1 cellular context compared by ENCODE assay signal in the genomic region with DNA sequence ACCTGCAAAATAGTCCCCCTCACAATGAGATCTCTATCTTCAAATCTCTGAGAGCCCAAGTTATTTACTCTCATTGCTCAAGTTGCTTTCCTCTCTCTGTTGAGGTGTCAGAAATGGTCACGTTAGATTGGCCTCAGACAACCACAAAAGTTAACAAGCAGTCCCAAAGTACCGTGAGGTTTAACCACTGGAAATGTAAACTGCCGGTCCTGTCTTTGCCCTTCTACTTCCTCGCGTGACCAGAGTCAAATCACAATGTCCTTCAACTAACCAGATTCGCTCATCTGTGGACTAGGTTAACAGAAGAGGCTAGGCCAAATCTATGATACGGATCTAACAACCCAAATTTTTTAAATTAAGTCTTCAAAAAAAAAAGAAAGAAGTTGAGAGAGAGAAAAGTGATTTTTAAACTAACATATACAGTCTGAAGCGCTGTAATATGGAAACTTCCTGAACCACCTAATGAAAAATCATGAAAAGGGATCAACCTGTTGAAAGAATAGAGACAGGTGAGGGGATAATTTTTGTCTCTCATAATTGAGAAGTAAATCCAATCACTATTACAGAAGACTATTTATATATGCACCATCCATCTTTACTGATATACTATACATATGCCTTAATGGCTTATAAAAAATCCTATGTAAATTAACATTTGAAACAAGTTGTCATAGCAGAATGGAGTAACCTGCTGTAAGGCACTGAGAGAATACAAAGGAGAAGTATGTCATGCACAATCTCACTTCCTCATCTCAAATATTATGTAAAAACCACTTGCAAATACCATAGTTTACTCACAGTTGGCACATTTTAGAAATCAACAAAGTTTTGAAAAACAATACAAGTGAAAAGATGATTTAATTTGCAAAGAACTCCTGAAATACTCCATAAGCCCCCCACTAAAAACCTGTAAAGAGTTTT.
TF ChIP-seq lines count a peak whose summit lies in the region.

No MANE protein-coding gene starts in this region.

TF ChIP-seq in HepG2, 621 proteins besides CTCF, POLR2A, EP300 and RAD21:
- TF ChIP-seq ZNF550 (CRISPR knock-in tag; IDR thresholded peaks at IDR 0.05; ENCODE audit: borderline replicate concordance): no peak
- TF ChIP-seq, protein P1, sequence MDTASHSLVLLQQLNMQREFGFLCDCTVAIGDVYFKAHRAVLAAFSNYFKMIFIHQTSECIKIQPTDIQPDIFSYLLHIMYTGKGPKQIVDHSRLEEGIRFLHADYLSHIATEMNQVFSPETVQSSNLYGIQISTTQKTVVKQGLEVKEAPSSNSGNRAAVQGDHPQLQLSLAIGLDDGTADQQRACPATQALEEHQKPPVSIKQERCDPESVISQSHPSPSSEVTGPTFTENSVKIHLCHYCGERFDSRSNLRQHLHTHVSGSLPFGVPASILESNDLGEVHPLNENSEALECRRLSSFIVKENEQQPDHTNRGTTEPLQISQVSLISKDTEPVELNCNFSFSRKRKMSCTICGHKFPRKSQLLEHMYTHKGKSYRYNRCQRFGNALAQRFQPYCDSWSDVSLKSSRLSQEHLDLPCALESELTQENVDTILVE (CRISPR knock-in tag; IDR thresholded peaks at IDR 0.05): no peak
- 0 out of 2 replicates have a peak, but pooled peaks have one; percentile 23 for TF ChIP-seq ZNF7 (CRISPR knock-in tag; IDR thresholded peaks at IDR 0.05)
